In genomic region chr20:38831049-38831691, GRCh38 we compare ENCODE assay signal across 1 cellular context.
A peak's percentile ranks its signal among the peaks of the same experiment; 100 is the strongest.
TF ChIP-seq lines count a peak whose summit lies in the region.

No MANE protein-coding gene starts in this region.

TF ChIP-seq in Ishikawa, 13 proteins besides CTCF, POLR2A, EP300 and RAD21 (continued from another document):
- peak; percentile 24; the same call in 1 of the 2 replicates for TF ChIP-seq REST (IDR thresholded peaks at IDR 0.05; ENCODE audit: low read depth)
- TF ChIP-seq NFIC (IDR thresholded peaks at IDR 0.05), result no peak
- no peak for TF ChIP-seq TCF12 (IDR thresholded peaks at IDR 0.05; ENCODE audit: low read depth)
- no peak for TF ChIP-seq EGR1 (IDR thresholded peaks at IDR 0.05)
- no peak for TF ChIP-seq TEAD4 (IDR thresholded peaks at IDR 0.05)
- TF ChIP-seq CREB1 (IDR thresholded peaks at IDR 0.05; ENCODE audit: low read depth), result no peak
- TF ChIP-seq TAF1 (IDR thresholded peaks at IDR 0.05; ENCODE audit: low read depth), result no peak
TF ChIP-seq in Ishikawa: peak in this region for 1.
